In the genomic region with DNA sequence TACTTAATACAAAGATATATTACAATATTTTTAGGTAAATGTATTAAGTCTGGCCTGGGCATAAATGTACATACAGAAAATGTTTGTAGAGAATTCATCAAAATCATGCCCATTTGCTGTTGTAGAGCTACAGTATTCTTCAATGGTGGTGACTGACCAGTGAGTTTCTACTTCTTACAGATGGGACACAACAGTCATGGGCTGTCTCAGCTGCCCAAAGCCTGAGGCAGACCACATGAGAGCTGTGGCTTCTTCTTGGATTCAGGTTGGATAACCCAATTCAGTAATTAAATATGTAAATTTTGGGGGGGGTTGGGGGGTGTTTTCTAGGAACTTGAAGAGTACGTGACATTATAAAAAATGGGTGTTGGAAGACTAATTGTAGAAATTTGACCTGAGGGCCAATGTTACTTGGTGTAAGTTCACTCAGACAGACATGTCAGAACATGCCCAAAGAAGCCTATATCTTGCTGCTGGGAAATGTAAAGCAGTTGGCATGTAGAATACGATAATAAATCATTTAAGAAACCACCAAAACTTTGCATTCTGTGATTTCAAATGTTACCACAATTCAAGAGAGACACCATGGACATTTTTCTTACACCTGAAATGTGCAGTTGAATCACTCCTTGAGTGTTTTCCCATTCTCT, we compare ENCODE assay signal across 1 cellular context.
TF ChIP-seq lines count a peak whose summit lies in the region.

No MANE protein-coding gene starts in this region.

TF ChIP-seq in GM23338, 12 proteins besides CTCF, POLR2A, EP300 and RAD21 (continued from another document):
- no peak for TF ChIP-seq CREB1 (CRISPR knock-in tag; IDR thresholded peaks at IDR 0.05; ENCODE audit: low read depth)
- no peak for TF ChIP-seq NANOG (IDR thresholded peaks at IDR 0.05; ENCODE audit: borderline replicate concordance)
